Comparison of ENCODE assay signal across 22 cellular contexts in the genomic region with DNA sequence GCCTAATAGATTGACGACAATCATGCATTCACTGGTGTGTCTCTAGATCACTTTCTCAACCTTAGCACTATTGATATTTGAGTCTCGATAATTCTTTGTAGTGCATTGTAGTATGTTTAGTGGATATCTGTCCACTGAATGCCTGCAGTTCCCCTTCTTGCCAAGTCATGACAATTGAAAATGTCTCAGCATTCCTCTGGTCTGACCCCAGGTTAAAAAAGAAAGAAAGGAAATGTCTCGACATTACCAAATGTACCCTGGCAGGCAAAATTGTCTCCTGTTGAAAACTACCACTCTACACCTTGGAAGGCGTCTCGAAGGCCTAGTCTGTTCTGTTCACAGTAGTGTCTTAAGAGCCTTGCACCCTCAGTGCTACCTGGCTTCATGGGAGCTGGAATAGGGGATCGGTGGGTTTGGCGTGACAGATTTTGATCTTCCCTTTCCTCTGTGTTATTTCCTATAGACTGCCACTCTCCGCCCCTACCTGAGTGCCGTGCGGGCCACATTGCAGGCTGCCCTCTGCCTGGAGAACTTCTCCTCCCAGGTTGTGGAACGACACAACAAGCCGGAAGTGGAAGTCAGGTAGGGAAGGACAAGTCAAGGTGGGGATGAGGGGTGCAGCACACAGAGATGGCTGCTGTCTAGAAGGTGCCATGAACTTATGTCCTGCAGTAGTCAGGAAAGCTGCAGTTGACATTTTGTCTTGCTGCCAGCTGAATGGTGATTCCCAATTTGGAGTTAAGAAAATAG. TPM values are rescaled to one million over a fixed set of nuclear protein-coding genes. Genes with fewer than 3 reads are reported as not detected.
DNase-seq lines count a peak whose midpoint lies in the region; ATAC-seq, FAIRE-seq and TF ChIP-seq lines count a peak whose summit lies in the region.
"Had no signal": no experiment of that assay in that cellular context is flagged by ENCODE, and none has a peak within 500 bp of the region (broad histone marks: within the 10 kb centered on the region; RNA-seq: fewer than 3 reads in every experiment).

No MANE protein-coding gene starts in this region.

- no peak overlapping the region for H3K27ac ChIP-seq in trophoblast cell (ENCODE audit: low read depth, low read length)
- H3K27ac ChIP-seq in HepG2 (ENCODE audit: extremely low read length, insufficient read depth, low read length) = no peak overlapping the region
- H3K27ac ChIP-seq: gastroesophageal sphincter, testis had no signal

- POLR2A ChIA-PET in HepG2 (lab: Yijun Ruan, JAX) = interaction anchor here (1.3 kb wide), 1 partner anchor 11 kb away, joined by 3 read pairs; no protein-coding TSS in a partner anchor

- H3K4me1 ChIP-seq in trophoblast cell (ENCODE audit: control insufficient read depth in 1 of 2, insufficient read depth in 2 of 2, low read length in 2 of 2) (no peaks in the 10 kb centered on the region), HepG2 (ENCODE audit: insufficient read depth, low read length) (peaks cover 13% of the 10 kb centered on the region)
- H3K4me1 ChIP-seq: BE2C had no signal

- TF ChIP-seq POLR2A in HepG2 (IDR thresholded peaks at IDR 0.05; ENCODE audit: insufficient read depth in 1 of 2, low read depth in 2 of 2, low read length in 2 of 2) = no peak

- no CpG with 5 or more reads among the region's 12 CpGs for WGBS in trophoblast cell (ENCODE audit: extremely low coverage, insufficient coverage, insufficient read length)
- WGBS in HepG2 (ENCODE audit: low lambda C conversion rate) = 98% methylated on average over 12 of the region's 12 CpGs

- H2BK5ac ChIP-seq in trophoblast cell (ENCODE audit: low read depth, low read length, poor library complexity) = no peak overlapping the region

- H3K9ac ChIP-seq in trophoblast cell (ENCODE audit: low read length) (peak overlapping the region; percentile 5), HepG2 (ENCODE audit: insufficient read depth, low read depth, low read length) (no peak overlapping the region)

- H3K4me3 ChIP-seq in trophoblast cell (ENCODE audit: low read depth, low read length) (no peak overlapping the region), HepG2 (replicated peaks in 1 of 3; ENCODE audit: insufficient read depth in 1 of 3, low read depth in 2 of 3, low read length in 3 of 3) (no peak overlapping the region)
- H3K4me3 ChIP-seq: gastroesophageal sphincter, HAP-1, lung, testis had no signal

- CTCF ChIA-PET in activated naive CD4-positive, alpha-beta T cell treated with anti-CD3 and anti-CD28 coated beads for 36 hours (lab: Charles Lee) = no interaction called here
- CTCF ChIA-PET in HepG2 (lab: Yijun Ruan, JAX; ENCODE audit: low intra/inter-chr PET ratio, low total read pairs) = no interaction called here

- H3K4ac ChIP-seq in trophoblast cell (ENCODE audit: low read depth, low read length) = no peak overlapping the region

- H2BK120ac ChIP-seq in trophoblast cell (ENCODE audit: insufficient read depth, low read length, poor library complexity) = no peak overlapping the region

- H4K8ac ChIP-seq in trophoblast cell (ENCODE audit: low read depth, low read length) = no peak overlapping the region

- peaks cover 12% of the 10 kb centered on the region for H3K79me2 ChIP-seq in trophoblast cell (ENCODE audit: control insufficient read depth, insufficient read depth, low read length, poor library complexity)
- H3K79me2 ChIP-seq in HepG2 (ENCODE audit: insufficient read depth, low read length) = peaks cover 25% of the 10 kb centered on the region

- intact Hi-C loops in activated naive CD4-positive, alpha-beta T cell treated with anti-CD3 and anti-CD28 coated beads for 36 hours (cut with micrococcal nuclease) = no loop called here
- intact Hi-C loops in HepG2 (cut with micrococcal nuclease; ENCODE audit: unreplicated experiment) = no loop called here

- no peak overlapping the region for H2AFZ ChIP-seq in trophoblast cell (ENCODE audit: insufficient read depth, low read length, poor library complexity)
- H2AFZ ChIP-seq in HepG2 (ENCODE audit: low read length) = no peak overlapping the region

- in situ Hi-C loops in HepG2 (cut with HindIII; ENCODE audit: extremely low pct_ligation_motif_present, low pct_unique_long_range_greater_than_20kb) = no loop called here

- H3K9me3 ChIP-seq in trophoblast cell (ENCODE audit: insufficient read depth, low read depth, low read length) = no peaks in the 10 kb centered on the region
- H3K9me3 ChIP-seq in HepG2 (ENCODE audit: low read length) = no peaks in the 10 kb centered on the region
- H3K9me3 ChIP-seq: BE2C, gastroesophageal sphincter, HAP-1, testis had no signal

- BruUV-seq in HepG2 (replicated peaks; lab: Mats Ljungman, UMichigan) = no TSS peak

- no peaks in the 10 kb centered on the region for H3K27me3 Mint-ChIP-seq in activated naive CD4-positive, alpha-beta T cell treated with anti-CD3 and anti-CD28 coated beads for 36 hours (ENCODE audit: low read depth)
- H3K27me3 Mint-ChIP-seq: activated CD4-positive, alpha-beta T cell treated with anti-CD3 and anti-CD28 coated beads, Interleukin-2, amount 10 ng/mL, durations not matched to agents 7 days and 5 days; activated naive CD4-positive, alpha-beta T cell treated with anti-CD3 and anti-CD28 coated beads, Interleukin-2, amount 10 ng/mL, durations not matched to agents 7 days and 5 days had no signal

- TF ChIP-seq EP300 in HepG2 (IDR thresholded peaks at IDR 0.05; ENCODE audit: low read depth in 2 of 2, low read length in 2 of 2) = no peak
- TF ChIP-seq EP300 in HepG2 (CRISPR knock-in tag; IDR thresholded peaks at IDR 0.05; ENCODE audit: borderline replicate concordance) = no peak

- DNase-seq in activated naive CD4-positive, alpha-beta T cell treated with anti-CD3 and anti-CD28 coated beads for 36 hours = no peak
- no peak for DNase-seq in activated naive CD4-positive, alpha-beta T cell treated with anti-CD3 and anti-CD28 coated beads, Interleukin-2, amount 50 U/mL, for 72 hours (ENCODE audit: low spot score in 2 of 2)
- DNase-seq in dermis blood vessel endothelial cell (peak; percentile 51), trophoblast cell (no peak), HepG2 (ENCODE audit: low spot score) (no peak)
- DNase-seq: activated CD4-positive, alpha-beta T cell treated with anti-CD3 and anti-CD28 coated beads, Interleukin-2, amount 10 ng/mL, durations not matched to agents 7 days and 5 days; activated naive CD4-positive, alpha-beta T cell treated with anti-CD3 and anti-CD28 coated beads, Interleukin-2, amount 10 ng/mL, durations not matched to agents 7 days and 5 days; BE2C; Kasumi-1; NCI-H1048; NCI-H1930; NCI-H345; OCI-M1; posterior cingulate gyrus; Right ventricle myocardium superior; T-helper 1 cell; testis had no signal

- peaks cover 31% of the 10 kb centered on the region for H3K4me1 Mint-ChIP-seq in activated naive CD4-positive, alpha-beta T cell treated with anti-CD3 and anti-CD28 coated beads for 36 hours (ENCODE audit: low read depth)

- no peaks in the 10 kb centered on the region for H3K9me3 Mint-ChIP-seq in activated naive CD4-positive, alpha-beta T cell treated with anti-CD3 and anti-CD28 coated beads for 36 hours
- H3K9me3 Mint-ChIP-seq in activated naive CD4-positive, alpha-beta T cell treated with anti-CD3 and anti-CD28 coated beads, Interleukin-2, amount 50 U/mL, for 72 hours = no peaks in the 10 kb centered on the region
- H3K9me3 Mint-ChIP-seq: activated CD4-positive, alpha-beta T cell treated with anti-CD3 and anti-CD28 coated beads, Interleukin-2, amount 10 ng/mL, durations not matched to agents 7 days and 5 days; activated naive CD4-positive, alpha-beta T cell treated with anti-CD3 and anti-CD28 coated beads, Interleukin-2, amount 10 ng/mL, durations not matched to agents 7 days and 5 days had no signal

- H3K18ac ChIP-seq in trophoblast cell (ENCODE audit: low read length) = no peak overlapping the region

- H2AK5ac ChIP-seq in trophoblast cell (ENCODE audit: low read length) = no peak overlapping the region

- H3K36me3 ChIP-seq in trophoblast cell (ENCODE audit: control insufficient read depth in 1 of 2, insufficient read depth in 2 of 2, low read length in 2 of 2) = peaks cover 32 to 50% of the 10 kb centered on the region in 2 experiments
- H3K36me3 ChIP-seq in HepG2 (replicated peaks in 1 of 2; ENCODE audit: control insufficient read depth in 1 of 2, insufficient read depth in 2 of 2, low read length in 2 of 2) = peaks cover 21 to 47% of the 10 kb centered on the region in 2 experiments

- H3K4me3 Mint-ChIP-seq in activated naive CD4-positive, alpha-beta T cell treated with anti-CD3 and anti-CD28 coated beads for 36 hours = no peak overlapping the region
- H3K4me3 Mint-ChIP-seq: activated CD4-positive, alpha-beta T cell treated with anti-CD3 and anti-CD28 coated beads, Interleukin-2, amount 10 ng/mL, durations not matched to agents 7 days and 5 days; activated naive CD4-positive, alpha-beta T cell treated with anti-CD3 and anti-CD28 coated beads, Interleukin-2, amount 10 ng/mL, durations not matched to agents 7 days and 5 days had no signal

- peak overlapping the region; percentile 41 for H3K27ac Mint-ChIP-seq in activated naive CD4-positive, alpha-beta T cell treated with anti-CD3 and anti-CD28 coated beads for 36 hours
- peak overlapping the region in 1 of 2 donors; percentile 70 for H3K27ac Mint-ChIP-seq in activated naive CD4-positive, alpha-beta T cell treated with anti-CD3 and anti-CD28 coated beads, Interleukin-2, amount 50 U/mL, for 72 hours
- H3K27ac Mint-ChIP-seq: activated naive CD4-positive, alpha-beta T cell treated with anti-CD3 and anti-CD28 coated beads, Interleukin-2, amount 10 ng/mL, durations not matched to agents 7 days and 5 days had no signal

- ATAC-seq in activated naive CD4-positive, alpha-beta T cell treated with anti-CD3 and anti-CD28 coated beads, Interleukin-2, amount 50 U/mL, for 72 hours = no peak
- ATAC-seq in HepG2 (no peak), HG03378 (IDR thresholded peaks at IDR 0.05; ENCODE audit: unreplicated experiment) (no peak)
- ATAC-seq: esophagus mucosa, gastroesophageal sphincter had no signal

- no peak overlapping the region for H3K14ac ChIP-seq in trophoblast cell (ENCODE audit: low read length)

- peaks cover 39% of the 10 kb centered on the region for H3K36me3 Mint-ChIP-seq in activated naive CD4-positive, alpha-beta T cell treated with anti-CD3 and anti-CD28 coated beads for 36 hours (ENCODE audit: low read depth)
- H3K36me3 Mint-ChIP-seq in activated naive CD4-positive, alpha-beta T cell treated with anti-CD3 and anti-CD28 coated beads, Interleukin-2, amount 50 U/mL, for 72 hours = peaks cover 40% of the 10 kb centered on the region in 2 donors

- H3K27me3 ChIP-seq in trophoblast cell (ENCODE audit: insufficient read depth, low read length) = no peaks in the 10 kb centered on the region
- H3K27me3 ChIP-seq in HepG2 (ENCODE audit: control insufficient read depth in 1 of 2, insufficient read depth in 2 of 2, low read length in 2 of 2) = peaks cover 0 to 5% of the 10 kb centered on the region in 2 experiments; a peak in 1 of 5 replicates
- H3K27me3 ChIP-seq: BE2C, gastroesophageal sphincter, testis had no signal

- H3K4me2 ChIP-seq in trophoblast cell (ENCODE audit: low read length) (no peak overlapping the region), HepG2 (ENCODE audit: low read depth, low read length) (no peak overlapping the region)

- H4K91ac ChIP-seq in trophoblast cell (ENCODE audit: low read depth, low read length) = no peak overlapping the region

- no peak overlapping the region for H2BK12ac ChIP-seq in trophoblast cell (ENCODE audit: low read length)

- no peak for TF ChIP-seq CTCF in HepG2 (CRISPR knock-in tag; IDR thresholded peaks at IDR 0.05)

- H3K23ac ChIP-seq in trophoblast cell (ENCODE audit: low read length) = no peak overlapping the region

- no peak overlapping the region for H4K12ac ChIP-seq in trophoblast cell (ENCODE audit: low read depth, low read length)

- FAIRE-seq in HepG2 (lab: Jason Lieb, UNC) = no peak

- no peak for TF ChIP-seq RAD21 in HepG2 (CRISPR knock-in tag; IDR thresholded peaks at IDR 0.05)

- peaks cover 11% of the 10 kb centered on the region for H3K79me1 ChIP-seq in trophoblast cell (ENCODE audit: low read length)

- H4K20me1 ChIP-seq in HepG2 (ENCODE audit: insufficient read depth, low read length) = no peaks in the 10 kb centered on the region; the same call in 1 of the 2 replicates

RNA-seq across cellular contexts. Expression of gene ARPC4, which starts 4.5 kb away (rescaled TPM):
- total RNA-seq in activated naive CD4-positive, alpha-beta T cell treated with anti-CD3 and anti-CD28 coated beads for 36 hours = 100 to 1,000 TPM; 141 to 144 TPM
- 100 to 1,000 TPM; 125 to 265 TPM for total RNA-seq in activated naive CD4-positive, alpha-beta T cell treated with anti-CD3 and anti-CD28 coated beads, Interleukin-2, amount 50 U/mL, for 72 hours
- total RNA-seq in dermis blood vessel endothelial cell = 210 and 309 TPM in 2 replicates
- 86.4 and 87.7 TPM in 2 replicates for polyA plus RNA-seq in trophoblast cell (2013)
- 73.9 and 83.6 TPM in 2 replicates for total RNA-seq in HepG2 (2016; rRNA removed; fragmentation: Illumina TruSeq; extraction: Trizol)
- total RNA-seq in HepG2 (2016; cell fraction: cytosol; rRNA removed; fragmentation: Illumina TruSeq; extraction: Trizol; ENCODE audit: low read depth) = 33.6 and 36.2 TPM in 2 replicates
- total RNA-seq in HepG2 (2016; cell fraction: insoluble cytoplasmic fraction; rRNA removed; fragmentation: Illumina TruSeq; extraction: Trizol) = 70.0 and 87.2 TPM in 2 replicates
- 53.3 and 56.0 TPM in 2 replicates for total RNA-seq in HepG2 (2016; cell fraction: membrane; rRNA removed; fragmentation: Illumina TruSeq; extraction: Trizol)
- total RNA-seq in HepG2 (2016; cell fraction: nucleus; rRNA removed; fragmentation: Illumina TruSeq; extraction: Trizol) = 59.7 and 66.4 TPM in 2 replicates
- polyA plus RNA-seq in HepG2 (2011; rRNA removed) = 27.2 and 30.1 TPM in 2 replicates
- 38.6 and 40.7 TPM in 2 replicates for polyA plus RNA-seq in HepG2 (2011; cell fraction: cytosol; rRNA removed)
- polyA plus RNA-seq in HepG2 (2011; cell fraction: nucleus; rRNA removed) = 29.3 and 34.8 TPM in 2 replicates
- 27.0 and 41.3 TPM in 2 replicates for polyA plus RNA-seq in HepG2 (2012)
- polyA plus RNA-seq in HepG2 (2016; cell fraction: cytosol; fragmentation: Illumina TruSeq; extraction: Trizol; ENCODE audit: low read depth) = 28.3 and 37.9 TPM in 2 replicates
- 75.5 and 85.0 TPM in 2 replicates for polyA plus RNA-seq in HepG2 (2016; cell fraction: insoluble cytoplasmic fraction; fragmentation: Illumina TruSeq; extraction: Trizol; ENCODE audit: low read depth)
- 43.0 TPM in 2 replicates for polyA plus RNA-seq in HepG2 (2016; cell fraction: membrane; fragmentation: Illumina TruSeq; extraction: Trizol; ENCODE audit: low read depth)
- polyA plus RNA-seq in HepG2 (2016; cell fraction: nucleus; fragmentation: Illumina TruSeq; extraction: Trizol; ENCODE audit: insufficient read depth, low read depth) = 75.8 and 91.3 TPM in 2 replicates
- 36.5 and 108 TPM in 2 replicates for polyA minus RNA-seq in HepG2 (2011; rRNA and poly(A)+ RNA removed; ENCODE audit: low replicate concordance)
- polyA minus RNA-seq in HepG2 (2011; cell fraction: cytosol; rRNA and poly(A)+ RNA removed) = 34.9 and 44.1 TPM in 2 replicates
- polyA minus RNA-seq in HepG2 (2011; cell fraction: nucleus; rRNA and poly(A)+ RNA removed) = 62.7 and 78.3 TPM in 2 replicates

RNA-seq across cellular contexts. Expression of gene TADA3, which starts 5.1 kb away (rescaled TPM):
- total RNA-seq in activated naive CD4-positive, alpha-beta T cell treated with anti-CD3 and anti-CD28 coated beads for 36 hours = 10 to 100 TPM; 62.4 to 67.6 TPM
- total RNA-seq in activated naive CD4-positive, alpha-beta T cell treated with anti-CD3 and anti-CD28 coated beads, Interleukin-2, amount 50 U/mL, for 72 hours = 10 to 100 TPM; 47.5 to 92.3 TPM
- total RNA-seq in dermis blood vessel endothelial cell (39.5 and 60.6 TPM in 2 replicates), HepG2 (2016; rRNA removed; fragmentation: Illumina TruSeq; extraction: Trizol) (37.1 and 43.3 TPM in 2 replicates)
- 56.0 and 56.8 TPM in 2 replicates for polyA plus RNA-seq in trophoblast cell (2013)
- total RNA-seq in HepG2 (2016; cell fraction: cytosol; rRNA removed; fragmentation: Illumina TruSeq; extraction: Trizol; ENCODE audit: low read depth) = 40.6 and 44.9 TPM in 2 replicates
- total RNA-seq in HepG2 (2016; cell fraction: insoluble cytoplasmic fraction; rRNA removed; fragmentation: Illumina TruSeq; extraction: Trizol) = 36.0 and 42.7 TPM in 2 replicates
- 75.9 and 78.8 TPM in 2 replicates for total RNA-seq in HepG2 (2016; cell fraction: membrane; rRNA removed; fragmentation: Illumina TruSeq; extraction: Trizol)
- total RNA-seq in HepG2 (2016; cell fraction: nucleus; rRNA removed; fragmentation: Illumina TruSeq; extraction: Trizol) = 19.3 and 22.3 TPM in 2 replicates
- polyA plus RNA-seq in HepG2 (2011; rRNA removed) = 32.1 and 34.4 TPM in 2 replicates
- polyA plus RNA-seq in HepG2 (2011; cell fraction: cytosol; rRNA removed) = 33.5 and 41.6 TPM in 2 replicates
- polyA plus RNA-seq in HepG2 (2011; cell fraction: nucleus; rRNA removed) = 31.8 and 32.8 TPM in 2 replicates
- 29.5 and 31.4 TPM in 2 replicates for polyA plus RNA-seq in HepG2 (2012)
- 76.9 and 79.2 TPM in 2 replicates for polyA plus RNA-seq in HepG2 (2016; cell fraction: cytosol; fragmentation: Illumina TruSeq; extraction: Trizol; ENCODE audit: low read depth)
- 59.1 and 65.5 TPM in 2 replicates for polyA plus RNA-seq in HepG2 (2016; cell fraction: insoluble cytoplasmic fraction; fragmentation: Illumina TruSeq; extraction: Trizol; ENCODE audit: low read depth)
- polyA plus RNA-seq in HepG2 (2016; cell fraction: membrane; fragmentation: Illumina TruSeq; extraction: Trizol; ENCODE audit: low read depth) = 95.4 and 101 TPM in 2 replicates
- 46.7 and 52.3 TPM in 2 replicates for polyA plus RNA-seq in HepG2 (2016; cell fraction: nucleus; fragmentation: Illumina TruSeq; extraction: Trizol; ENCODE audit: insufficient read depth, low read depth)
- 35.7 and 37.3 TPM in 2 replicates for polyA minus RNA-seq in HepG2 (2011; rRNA and poly(A)+ RNA removed; ENCODE audit: low replicate concordance)
- 27.4 and 29.7 TPM in 2 replicates for polyA minus RNA-seq in HepG2 (2011; cell fraction: cytosol; rRNA and poly(A)+ RNA removed)
- polyA minus RNA-seq in HepG2 (2011; cell fraction: nucleus; rRNA and poly(A)+ RNA removed) = 12.6 and 14.8 TPM in 2 replicates

RNA-seq across cellular contexts. Expression of gene TTLL3, which starts 12.7 kb away (rescaled TPM):
- 10 to 100 TPM; 46.3 to 47.1 TPM for total RNA-seq in activated naive CD4-positive, alpha-beta T cell treated with anti-CD3 and anti-CD28 coated beads for 36 hours
- total RNA-seq in activated naive CD4-positive, alpha-beta T cell treated with anti-CD3 and anti-CD28 coated beads, Interleukin-2, amount 50 U/mL, for 72 hours = 100 to 1,000 TPM in 1 of 2 donors, 10 to 100 TPM in 1; 78.1 to 121 TPM
- total RNA-seq in dermis blood vessel endothelial cell (9.3 and 20.3 TPM in 2 replicates), HepG2 (2016; rRNA removed; fragmentation: Illumina TruSeq; extraction: Trizol) (1.9 and 9.5 TPM in 2 replicates)
- polyA plus RNA-seq in trophoblast cell (2013) = 11.9 and 12.1 TPM in 2 replicates
- 2.5 and 4.8 TPM in 2 replicates for total RNA-seq in HepG2 (2016; cell fraction: cytosol; rRNA removed; fragmentation: Illumina TruSeq; extraction: Trizol; ENCODE audit: low read depth)
- 3.0 and 10.9 TPM in 2 replicates for total RNA-seq in HepG2 (2016; cell fraction: insoluble cytoplasmic fraction; rRNA removed; fragmentation: Illumina TruSeq; extraction: Trizol)
- 2.5 and 4.3 TPM in 2 replicates for total RNA-seq in HepG2 (2016; cell fraction: membrane; rRNA removed; fragmentation: Illumina TruSeq; extraction: Trizol)
- total RNA-seq in HepG2 (2016; cell fraction: nucleus; rRNA removed; fragmentation: Illumina TruSeq; extraction: Trizol) = 18.5 and 22.1 TPM in 2 replicates
- 51.2 and 59.3 TPM in 2 replicates for polyA plus RNA-seq in HepG2 (2011; rRNA removed)
- polyA plus RNA-seq in HepG2 (2011; cell fraction: cytosol; rRNA removed) = 10.0 and 13.7 TPM in 2 replicates
- 463 and 502 TPM in 2 replicates for polyA plus RNA-seq in HepG2 (2011; cell fraction: nucleus; rRNA removed)
- 30.3 and 36.9 TPM in 2 replicates for polyA plus RNA-seq in HepG2 (2012)
- polyA plus RNA-seq in HepG2 (2016; cell fraction: cytosol; fragmentation: Illumina TruSeq; extraction: Trizol; ENCODE audit: low read depth) = 0.27 and 0.43 TPM in 2 replicates
- polyA plus RNA-seq in HepG2 (2016; cell fraction: insoluble cytoplasmic fraction; fragmentation: Illumina TruSeq; extraction: Trizol; ENCODE audit: low read depth) = 2.5 and 2.6 TPM in 2 replicates
- 0.88 and 2.6 TPM in 2 replicates for polyA plus RNA-seq in HepG2 (2016; cell fraction: membrane; fragmentation: Illumina TruSeq; extraction: Trizol; ENCODE audit: low read depth)
- 92.7 and 95.3 TPM in 2 replicates for polyA plus RNA-seq in HepG2 (2016; cell fraction: nucleus; fragmentation: Illumina TruSeq; extraction: Trizol; ENCODE audit: insufficient read depth, low read depth)
- polyA minus RNA-seq in HepG2 (2011; rRNA and poly(A)+ RNA removed; ENCODE audit: low replicate concordance) = 42.0 and 56.1 TPM in 2 replicates
- 3.3 and 3.7 TPM in 2 replicates for polyA minus RNA-seq in HepG2 (2011; cell fraction: cytosol; rRNA and poly(A)+ RNA removed)
- 83.4 and 89.9 TPM in 2 replicates for polyA minus RNA-seq in HepG2 (2011; cell fraction: nucleus; rRNA and poly(A)+ RNA removed)

RNA-seq across cellular contexts. Expression of gene CAMK1, which starts 27.6 kb away (rescaled TPM):
- 10 to 100 TPM; 18.9 to 19.5 TPM for total RNA-seq in activated naive CD4-positive, alpha-beta T cell treated with anti-CD3 and anti-CD28 coated beads for 36 hours
- total RNA-seq in activated naive CD4-positive, alpha-beta T cell treated with anti-CD3 and anti-CD28 coated beads, Interleukin-2, amount 50 U/mL, for 72 hours = 10 to 100 TPM; 23.8 to 45.1 TPM
- 34.7 and 40.3 TPM in 2 replicates for total RNA-seq in dermis blood vessel endothelial cell
- polyA plus RNA-seq in trophoblast cell (2013) = 2.2 and 2.3 TPM in 2 replicates
- total RNA-seq in HepG2 (2016; rRNA removed; fragmentation: Illumina TruSeq; extraction: Trizol) = 51.8 and 53.3 TPM in 2 replicates
- total RNA-seq in HepG2 (2016; cell fraction: cytosol; rRNA removed; fragmentation: Illumina TruSeq; extraction: Trizol; ENCODE audit: low read depth) = 40.6 and 50.9 TPM in 2 replicates
- total RNA-seq in HepG2 (2016; cell fraction: insoluble cytoplasmic fraction; rRNA removed; fragmentation: Illumina TruSeq; extraction: Trizol) = 49.0 and 53.3 TPM in 2 replicates
- 44.9 and 61.9 TPM in 2 replicates for total RNA-seq in HepG2 (2016; cell fraction: membrane; rRNA removed; fragmentation: Illumina TruSeq; extraction: Trizol)
- total RNA-seq in HepG2 (2016; cell fraction: nucleus; rRNA removed; fragmentation: Illumina TruSeq; extraction: Trizol) = 26.4 and 30.0 TPM in 2 replicates
- 26.4 and 27.7 TPM in 2 replicates for polyA plus RNA-seq in HepG2 (2011; rRNA removed)
- polyA plus RNA-seq in HepG2 (2011; cell fraction: cytosol; rRNA removed) = 25.3 and 29.8 TPM in 2 replicates
- polyA plus RNA-seq in HepG2 (2011; cell fraction: nucleus; rRNA removed) = 30.9 and 36.6 TPM in 2 replicates
- 17.5 and 20.2 TPM in 2 replicates for polyA plus RNA-seq in HepG2 (2012)
- 36.8 and 48.6 TPM in 2 replicates for polyA plus RNA-seq in HepG2 (2016; cell fraction: cytosol; fragmentation: Illumina TruSeq; extraction: Trizol; ENCODE audit: low read depth)
- 45.8 and 51.6 TPM in 2 replicates for polyA plus RNA-seq in HepG2 (2016; cell fraction: insoluble cytoplasmic fraction; fragmentation: Illumina TruSeq; extraction: Trizol; ENCODE audit: low read depth)
- polyA plus RNA-seq in HepG2 (2016; cell fraction: membrane; fragmentation: Illumina TruSeq; extraction: Trizol; ENCODE audit: low read depth) = 36.9 and 45.8 TPM in 2 replicates
- polyA plus RNA-seq in HepG2 (2016; cell fraction: nucleus; fragmentation: Illumina TruSeq; extraction: Trizol; ENCODE audit: insufficient read depth, low read depth) = 55.8 and 58.3 TPM in 2 replicates
- polyA minus RNA-seq in HepG2 (2011; rRNA and poly(A)+ RNA removed; ENCODE audit: low replicate concordance) = 4.7 and 17.6 TPM in 2 replicates
- polyA minus RNA-seq in HepG2 (2011; cell fraction: cytosol; rRNA and poly(A)+ RNA removed) = 8.4 and 15.1 TPM in 2 replicates
- 8.4 and 10.3 TPM in 2 replicates for polyA minus RNA-seq in HepG2 (2011; cell fraction: nucleus; rRNA and poly(A)+ RNA removed)

RNA-seq across cellular contexts. Expression of gene RPUSD3, which starts 46.4 kb away (rescaled TPM):
- total RNA-seq in activated naive CD4-positive, alpha-beta T cell treated with anti-CD3 and anti-CD28 coated beads for 36 hours = 10 to 100 TPM; 82.0 to 83.7 TPM
- total RNA-seq in activated naive CD4-positive, alpha-beta T cell treated with anti-CD3 and anti-CD28 coated beads, Interleukin-2, amount 50 U/mL, for 72 hours = 10 to 100 TPM; 70.7 to 83.2 TPM
- total RNA-seq in dermis blood vessel endothelial cell (28.9 and 33.3 TPM in 2 replicates), HepG2 (2016; rRNA removed; fragmentation: Illumina TruSeq; extraction: Trizol) (30.3 and 32.1 TPM in 2 replicates)
- 40.2 and 42.5 TPM in 2 replicates for polyA plus RNA-seq in trophoblast cell (2013)
- 19.4 and 22.8 TPM in 2 replicates for total RNA-seq in HepG2 (2016; cell fraction: cytosol; rRNA removed; fragmentation: Illumina TruSeq; extraction: Trizol; ENCODE audit: low read depth)
- total RNA-seq in HepG2 (2016; cell fraction: insoluble cytoplasmic fraction; rRNA removed; fragmentation: Illumina TruSeq; extraction: Trizol) = 31.0 and 32.4 TPM in 2 replicates
- 23.0 and 24.2 TPM in 2 replicates for total RNA-seq in HepG2 (2016; cell fraction: membrane; rRNA removed; fragmentation: Illumina TruSeq; extraction: Trizol)
- total RNA-seq in HepG2 (2016; cell fraction: nucleus; rRNA removed; fragmentation: Illumina TruSeq; extraction: Trizol) = 15.6 and 16.2 TPM in 2 replicates
- polyA plus RNA-seq in HepG2 (2011; rRNA removed) = 48.7 and 55.5 TPM in 2 replicates
- 24.5 and 32.1 TPM in 2 replicates for polyA plus RNA-seq in HepG2 (2011; cell fraction: cytosol; rRNA removed)
- 33.9 and 36.3 TPM in 2 replicates for polyA plus RNA-seq in HepG2 (2011; cell fraction: nucleus; rRNA removed)
- 23.0 and 27.6 TPM in 2 replicates for polyA plus RNA-seq in HepG2 (2012)
- 12.3 and 13.4 TPM in 2 replicates for polyA plus RNA-seq in HepG2 (2016; cell fraction: cytosol; fragmentation: Illumina TruSeq; extraction: Trizol; ENCODE audit: low read depth)
- 42.6 and 42.9 TPM in 2 replicates for polyA plus RNA-seq in HepG2 (2016; cell fraction: insoluble cytoplasmic fraction; fragmentation: Illumina TruSeq; extraction: Trizol; ENCODE audit: low read depth)
- polyA plus RNA-seq in HepG2 (2016; cell fraction: membrane; fragmentation: Illumina TruSeq; extraction: Trizol; ENCODE audit: low read depth) = 17.8 TPM in 2 replicates
- 39.3 and 39.8 TPM in 2 replicates for polyA plus RNA-seq in HepG2 (2016; cell fraction: nucleus; fragmentation: Illumina TruSeq; extraction: Trizol; ENCODE audit: insufficient read depth, low read depth)
- polyA minus RNA-seq in HepG2 (2011; rRNA and poly(A)+ RNA removed; ENCODE audit: low replicate concordance) = 49.6 and 51.5 TPM in 2 replicates
- polyA minus RNA-seq in HepG2 (2011; cell fraction: cytosol; rRNA and poly(A)+ RNA removed) = 11.9 and 14.9 TPM in 2 replicates
- polyA minus RNA-seq in HepG2 (2011; cell fraction: nucleus; rRNA and poly(A)+ RNA removed) = 5.7 and 11.1 TPM in 2 replicates
